ENCODE assay signal across 10 cellular contexts in genomic region chr1:218665216-218665615, GRCh38.
DNase-seq lines count a peak whose midpoint lies in the region; ATAC-seq, FAIRE-seq and TF ChIP-seq lines count a peak whose summit lies in the region.
"Had no signal": no experiment of that assay in that cellular context is flagged by ENCODE, and none has a peak within 500 bp of the region (broad histone marks: within the 10 kb centered on the region; RNA-seq: fewer than 3 reads in every experiment).

No MANE protein-coding gene starts in this region.

- H3K27ac ChIP-seq in PC-3 (ENCODE audit: low read length) (peak overlapping the region; percentile 51), endothelial cell of umbilical vein (ENCODE audit: insufficient read depth, low read depth, low read length) (no peak overlapping the region), mesenchymal stem cell (ENCODE audit: low read length, poor library complexity, severe bottlenecking) (peak overlapping the region; percentile 85)

- no peak for FAIRE-seq in endothelial cell of umbilical vein (lab: Jason Lieb, UNC)
- peak; percentile 35 for FAIRE-seq in urothelium cell line (lab: Jason Lieb, UNC)
- FAIRE-seq: GM12878 had no signal

- H4K91ac ChIP-seq in mesenchymal stem cell (ENCODE audit: low read length), result peak overlapping the region; percentile 43

- no peak overlapping the region for H3K23ac ChIP-seq in mesenchymal stem cell (ENCODE audit: low read length in 2 of 2)

- no peak overlapping the region for H3K4me3 Mint-ChIP-seq in progenitor cell of endocrine pancreas (ENCODE audit: low read depth)
- H3K4me3 Mint-ChIP-seq: activated naive CD4-positive, alpha-beta T cell treated with anti-CD3 and anti-CD28 coated beads, Interleukin-2, amount 50 U/mL, for 24 hours; T-helper 1 cell treated with Interleukin-12 subunit alpha and Interleukin-12 subunit beta and Interleukin-4 antibody, amounts not matched to agents 30 μg/mL and 1 μg/mL, for 36 hours had no signal

- WGBS in mesenchymal stem cell, result 77% methylated on average over 4 of the region's 4 CpGs

- H3K27me3 ChIP-seq in PC-3 (ENCODE audit: low read length) (no peaks in the 10 kb centered on the region), endothelial cell of umbilical vein (ENCODE audit: control insufficient read depth in 2 of 2, insufficient read depth in 2 of 2, low read length in 2 of 2) (no peaks in the 10 kb centered on the region), mesenchymal stem cell (ENCODE audit: control insufficient read depth in 1 of 2, insufficient read depth in 1 of 2, low read length in 2 of 2) (no peaks in the 10 kb centered on the region)

- H3K9me3 ChIP-seq in PC-3 (ENCODE audit: low read length), result peaks cover 5% of the 10 kb centered on the region; the same call in 1 of the 2 replicates
- H3K9me3 ChIP-seq in endothelial cell of umbilical vein (replicated peaks; ENCODE audit: control insufficient read depth, insufficient read depth, low read length), result no peaks in the 10 kb centered on the region
- no peaks in the 10 kb centered on the region for H3K9me3 ChIP-seq in mesenchymal stem cell (ENCODE audit: control insufficient read depth, low read length)

- H4K20me1 ChIP-seq in PC-3 (ENCODE audit: low read length), result no peaks in the 10 kb centered on the region
- no peaks in the 10 kb centered on the region for H4K20me1 ChIP-seq in endothelial cell of umbilical vein (replicated peaks; ENCODE audit: control insufficient read depth, extremely low read depth, insufficient read depth, low read length)

- H3K9me2 ChIP-seq in PC-3 (replicated peaks; ENCODE audit: low read length), result peaks cover 5% of the 10 kb centered on the region; the same call in 1 of the 2 replicates

- peak overlapping the region; percentile 61 for H2BK5ac ChIP-seq in mesenchymal stem cell (ENCODE audit: low read depth, low read length, poor library complexity, severe bottlenecking)

- H2AFZ ChIP-seq in PC-3 (ENCODE audit: low read length), result peak overlapping the region; percentile 53
- H2AFZ ChIP-seq in endothelial cell of umbilical vein (ENCODE audit: low read depth, low read length), result no peak overlapping the region
- no peak overlapping the region for H2AFZ ChIP-seq in mesenchymal stem cell (ENCODE audit: low read depth, low read length)

- TF ChIP-seq CTCF in PC-3 (conservative IDR thresholded peaks at IDR 0.05; ENCODE audit: low read depth, low read length), result no peak
- TF ChIP-seq CTCF in endothelial cell of umbilical vein (IDR thresholded peaks at IDR 0.05; ENCODE audit: extremely low read depth in 1 of 2, insufficient read depth in 1 of 2, low read depth in 1 of 2, low read length in 2 of 2), result no peak
- no peak for TF ChIP-seq CTCF in progenitor cell of endocrine pancreas (IDR thresholded peaks at IDR 0.05; ENCODE audit: unreplicated experiment)

- H3K4me3 ChIP-seq in PC-3 (ENCODE audit: low read length) (peak overlapping the region; percentile 28; the same call in 1 of the 2 replicates), endothelial cell of umbilical vein (replicated peaks in 1 of 3; ENCODE audit: insufficient read depth in 1 of 3, low read depth in 1 of 3, low read length in 3 of 3) (no peak overlapping the region), mesenchymal stem cell (ENCODE audit: insufficient read depth in 1 of 2, low read depth in 1 of 2, low read length in 2 of 2) (peak overlapping the region in 1 of 2 experiments; percentile 48)
- H3K4me3 ChIP-seq: GM12878 had no signal

- CTCF ChIA-PET in PC-3 (lab: Charles Lee), result interaction anchor here (0.6 kb wide), 2 partner anchors 9 to 221 kb away, joined by 3 to 4 read pairs; no protein-coding TSS in a partner anchor
- CTCF ChIA-PET in endothelial cell of umbilical vein (lab: Charles Lee), result interaction anchor here (0.7 to 1.0 kb wide), 2 partner anchors 10 to 402 kb away, joined by 3 to 4 read pairs; no protein-coding TSS in a partner anchor

- peak; percentile 48 for DNase-seq in PC-3
- peak; percentile 36 for DNase-seq in endothelial cell of umbilical vein (ENCODE audit: low read depth, low spot score)
- DNase-seq in mesenchymal stem cell, result peak; percentile 33
- DNase-seq in urothelium cell line (ENCODE audit: low spot score), result peak; percentile 54
- DNase-seq in progenitor cell of endocrine pancreas (ENCODE audit: low spot score, unreplicated experiment), result no peak

- H3K4me2 ChIP-seq in PC-3 (ENCODE audit: low read length) (peak overlapping the region; percentile 60), endothelial cell of umbilical vein (ENCODE audit: insufficient read depth, low read length) (no peak overlapping the region), mesenchymal stem cell (ENCODE audit: low read length, poor library complexity, severe bottlenecking) (no peak overlapping the region)

- ATAC-seq in PC-3, result peak; percentile 54
- ATAC-seq in GM21619 (IDR thresholded peaks at IDR 0.05; ENCODE audit: unreplicated experiment), result no peak
- no peak for ATAC-seq in GM18505 (IDR thresholded peaks at IDR 0.05; ENCODE audit: unreplicated experiment)
- ATAC-seq: GM12878 had no signal

- peak overlapping the region; percentile 66 for H4K8ac ChIP-seq in mesenchymal stem cell (ENCODE audit: low read length)

- POLR2A ChIA-PET in PC-3 (lab: Charles Lee; ENCODE audit: unreplicated experiment), result interaction anchor here (0.6 to 1.1 kb wide), 2 partner anchors 256 to 320 kb away, joined by 3 to 4 read pairs; partner anchors contain the start of gene TGFB2
- POLR2A ChIA-PET in endothelial cell of umbilical vein (lab: Charles Lee), result no interaction called here

- BruUV-seq in PC-3 (replicated peaks; lab: Mats Ljungman, UMichigan) (no TSS peak), endothelial cell of umbilical vein (replicated peaks; lab: Mats Ljungman, UMichigan) (no TSS peak)

- intact Hi-C loops in PC-3 (cut with micrococcal nuclease), result loop anchor here (2.0 to 10.0 kb wide), 2 partner anchors 106 to 170 kb away; no protein-coding TSS in a partner anchor
- intact Hi-C loops in endothelial cell of umbilical vein (cut with micrococcal nuclease), result no loop called here

- no peaks in the 10 kb centered on the region for H3K4me1 Mint-ChIP-seq in progenitor cell of endocrine pancreas (ENCODE audit: low read depth)
- H3K4me1 Mint-ChIP-seq: activated naive CD4-positive, alpha-beta T cell treated with anti-CD3 and anti-CD28 coated beads, Interleukin-2, amount 50 U/mL, for 24 hours had no signal

- H3K27ac Mint-ChIP-seq in progenitor cell of endocrine pancreas, result no peak overlapping the region
- H3K27ac Mint-ChIP-seq: activated naive CD4-positive, alpha-beta T cell treated with anti-CD3 and anti-CD28 coated beads, Interleukin-2, amount 50 U/mL, for 24 hours; T-helper 1 cell treated with Interleukin-12 subunit alpha and Interleukin-12 subunit beta and Interleukin-4 antibody, amounts not matched to agents 30 μg/mL and 1 μg/mL, for 36 hours had no signal

- peak overlapping the region in 1 of 2 experiments; percentile 26 for H3K4ac ChIP-seq in mesenchymal stem cell (ENCODE audit: low read depth in 1 of 2, low read length in 2 of 2)

- no peaks in the 10 kb centered on the region for H3K79me1 ChIP-seq in mesenchymal stem cell (replicated peaks; ENCODE audit: low read length, poor library complexity, severe bottlenecking)

- H3K14ac ChIP-seq in mesenchymal stem cell (ENCODE audit: low read length in 2 of 2), result peak overlapping the region in 1 of 2 experiments; percentile 96

- H3F3A ChIP-seq in PC-3 (ENCODE audit: low read length, unreplicated experiment), result peaks cover 10% of the 10 kb centered on the region

- H2BK15ac ChIP-seq in mesenchymal stem cell (ENCODE audit: low read depth, poor library complexity, severe bottlenecking), result no peak overlapping the region

- H3K18ac ChIP-seq in mesenchymal stem cell (ENCODE audit: low read depth in 1 of 2, low read length in 2 of 2), result peak overlapping the region in 1 of 2 experiments; percentile 73

- dilution Hi-C loops in endothelial cell of umbilical vein (cut with MboI; ENCODE audit: extremely low pct_ligation_motif_present, low sequenced_read_pairs), result no loop called here

- H3K79me2 ChIP-seq in PC-3 (ENCODE audit: low read length) (no peaks in the 10 kb centered on the region), endothelial cell of umbilical vein (ENCODE audit: control insufficient read depth, insufficient read depth, low read length) (no peaks in the 10 kb centered on the region)

- no peaks in the 10 kb centered on the region for H3K9me1 ChIP-seq in endothelial cell of umbilical vein (replicated peaks; ENCODE audit: control insufficient read depth, extremely low read depth, insufficient read depth, low read length)

- peaks cover 32% of the 10 kb centered on the region for H3K4me1 ChIP-seq in PC-3 (ENCODE audit: insufficient read depth, low read length)
- peaks cover 11% of the 10 kb centered on the region for H3K4me1 ChIP-seq in endothelial cell of umbilical vein (ENCODE audit: control insufficient read depth, extremely low read depth, insufficient read depth, low read length)
- H3K4me1 ChIP-seq in mesenchymal stem cell (ENCODE audit: control insufficient read depth, insufficient read depth, low read depth, low read length), result peaks cover 2% of the 10 kb centered on the region

- no peaks in the 10 kb centered on the region for H3K27me3 Mint-ChIP-seq in progenitor cell of endocrine pancreas
- H3K27me3 Mint-ChIP-seq: activated naive CD4-positive, alpha-beta T cell treated with anti-CD3 and anti-CD28 coated beads, Interleukin-2, amount 50 U/mL, for 24 hours had no signal

- H2BK120ac ChIP-seq in mesenchymal stem cell (ENCODE audit: low read depth, low read length), result no peak overlapping the region

- H2AK5ac ChIP-seq in mesenchymal stem cell (ENCODE audit: low read length, severe bottlenecking), result peak overlapping the region; percentile 97

- H3K9ac ChIP-seq in PC-3 (ENCODE audit: low read length), result peak overlapping the region; percentile 10
- H3K9ac ChIP-seq in endothelial cell of umbilical vein (replicated peaks; ENCODE audit: extremely low read depth, insufficient read depth, low read length), result no peak overlapping the region
- peak overlapping the region; percentile 82 for H3K9ac ChIP-seq in mesenchymal stem cell (ENCODE audit: low read length)

- peaks cover 2% of the 10 kb centered on the region for H3K9me3 Mint-ChIP-seq in progenitor cell of endocrine pancreas (ENCODE audit: low read depth)
- H3K9me3 Mint-ChIP-seq: activated naive CD4-positive, alpha-beta T cell treated with anti-CD3 and anti-CD28 coated beads, Interleukin-2, amount 50 U/mL, for 24 hours had no signal

- H2BK12ac ChIP-seq in mesenchymal stem cell (ENCODE audit: low read length in 2 of 2), result peak overlapping the region; percentile 77 to 89

- peaks cover 2% of the 10 kb centered on the region; the same call in 1 of the 2 replicates for H3K36me3 ChIP-seq in PC-3 (ENCODE audit: low read depth, low read length)
- no peaks in the 10 kb centered on the region for H3K36me3 ChIP-seq in endothelial cell of umbilical vein (ENCODE audit: control insufficient read depth in 2 of 2, extremely low read depth in 1 of 2, insufficient read depth in 2 of 2, low read length in 2 of 2)
- H3K36me3 ChIP-seq in mesenchymal stem cell (ENCODE audit: control insufficient read depth in 1 of 2, insufficient read depth in 2 of 2, low read depth in 1 of 2, low read length in 2 of 2), result no peaks in the 10 kb centered on the region

- H3K36me3 Mint-ChIP-seq in progenitor cell of endocrine pancreas (ENCODE audit: insufficient read depth), result peaks cover under 1% of the 10 kb centered on the region
- H3K36me3 Mint-ChIP-seq: activated naive CD4-positive, alpha-beta T cell treated with anti-CD3 and anti-CD28 coated beads, Interleukin-2, amount 50 U/mL, for 24 hours had no signal

- TF ChIP-seq POLR2A in endothelial cell of umbilical vein (IDR thresholded peaks at IDR 0.05; ENCODE audit: low read depth, low read length) (no peak), GM18505 (IDR thresholded peaks at IDR 0.05; ENCODE audit: borderline replicate concordance, extremely low read depth, insufficient read depth, insufficient read length) (no peak)
